In the genomic region with DNA sequence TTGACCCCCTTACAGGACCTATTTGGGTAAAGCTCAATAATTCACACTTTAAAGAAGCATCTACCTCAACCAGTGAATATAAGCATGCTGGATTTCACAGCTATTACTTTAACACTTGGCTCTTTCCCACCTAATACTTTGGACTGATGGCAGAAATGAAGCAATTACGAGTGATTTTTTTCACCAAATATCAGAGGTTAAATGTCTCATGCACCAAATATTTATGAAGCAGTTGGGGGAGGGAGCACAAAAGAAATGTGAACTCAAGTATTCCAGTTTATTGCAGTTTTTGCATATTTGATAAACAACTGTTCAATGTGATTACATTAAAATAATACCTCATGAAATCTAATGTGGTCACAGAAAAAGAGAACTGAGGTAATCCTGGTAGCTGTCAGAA, we compare ENCODE assay signal across 20 cellular contexts.
DNase-seq lines count a peak whose midpoint lies in the region; ATAC-seq and TF ChIP-seq lines count a peak whose summit lies in the region.
"Had no signal": no experiment of that assay in that cellular context is flagged by ENCODE, and none has a peak within 500 bp of the region (broad histone marks: within the 10 kb centered on the region; RNA-seq: fewer than 3 reads in every experiment).

No MANE protein-coding gene starts in this region.

- no peaks in the 10 kb centered on the region for H3K27me3 Mint-ChIP-seq in activated CD4-positive, alpha-beta T cell treated with anti-CD3 and anti-CD28 coated beads for 36 hours
- H3K27me3 Mint-ChIP-seq: B cell had no signal

- ATAC-seq in activated CD4-positive, alpha-beta T cell treated with anti-CD3 and anti-CD28 coated beads for 36 hours = no peak
- no peak for ATAC-seq in activated naive CD4-positive, alpha-beta T cell treated with anti-CD3 and anti-CD28 coated beads, Interleukin-2, amount 50 U/mL, for 72 hours
- ATAC-seq: GM12878, K562 had no signal

- peaks cover 9% of the 10 kb centered on the region for H3K9me3 Mint-ChIP-seq in activated CD4-positive, alpha-beta T cell treated with anti-CD3 and anti-CD28 coated beads for 36 hours (ENCODE audit: low read depth)
- peaks cover 5 to 21% of the 10 kb centered on the region in 2 donors for H3K9me3 Mint-ChIP-seq in activated naive CD4-positive, alpha-beta T cell treated with anti-CD3 and anti-CD28 coated beads, Interleukin-2, amount 50 U/mL, for 72 hours

- DNase-seq in BJ (ENCODE audit: low read depth) = peak; percentile 8
- peak; percentile 14 for DNase-seq in HS-5 (ENCODE audit: low read depth)
- DNase-seq in astrocyte of the hippocampus (ENCODE audit: low read depth, low spot score) = peak; percentile 3
- DNase-seq in fibroblast of pulmonary artery (ENCODE audit: low read depth) = peak; percentile 17
- no peak for DNase-seq in activated CD4-positive, alpha-beta T cell treated with anti-CD3 and anti-CD28 coated beads for 36 hours
- DNase-seq in H7 = no peak
- no peak for DNase-seq in activated naive CD4-positive, alpha-beta T cell treated with anti-CD3 and anti-CD28 coated beads, Interleukin-2, amount 50 U/mL, for 72 hours (ENCODE audit: low spot score in 2 of 2)
- DNase-seq in NCI-H2107 treated with DMSO at 0.1 percent for 48 hours (lab: John Stamatoyannopoulos, UW; ENCODE audit: unreplicated experiment) = no peak
- DNase-seq: 8988T, NCI-H1092 treated with DMSO at 0.1 percent for 48 hours, NCI-H146, NCI-H2029 treated with DMSO at 0.1 percent for 48 hours, NCI-H2171, NCI-H526, PC-9, RPMI8226, SHP77 had no signal

- POLR2A ChIA-PET in BJ (lab: Charles Lee) = no interaction called here
- POLR2A ChIA-PET in activated CD4-positive, alpha-beta T cell treated with anti-CD3 and anti-CD28 coated beads for 36 hours (lab: Charles Lee) = no interaction called here

- no peak overlapping the region for H3K27ac Mint-ChIP-seq in activated CD4-positive, alpha-beta T cell treated with anti-CD3 and anti-CD28 coated beads for 36 hours
- H3K27ac Mint-ChIP-seq in activated naive CD4-positive, alpha-beta T cell treated with anti-CD3 and anti-CD28 coated beads, Interleukin-2, amount 50 U/mL, for 72 hours = no peak overlapping the region
- H3K27ac Mint-ChIP-seq: B cell had no signal

- intact Hi-C loops in activated CD4-positive, alpha-beta T cell treated with anti-CD3 and anti-CD28 coated beads for 36 hours (cut with DNase I, micrococcal nuclease) = no loop called here

- CTCF ChIA-PET in BJ (lab: Yijun Ruan, JAX) = no interaction called here
- CTCF ChIA-PET in activated CD4-positive, alpha-beta T cell treated with anti-CD3 and anti-CD28 coated beads for 36 hours (lab: Charles Lee) = no interaction called here

- H3K36me3 Mint-ChIP-seq in activated CD4-positive, alpha-beta T cell treated with anti-CD3 and anti-CD28 coated beads for 36 hours (ENCODE audit: low read depth) = no peaks in the 10 kb centered on the region
- no peaks in the 10 kb centered on the region for H3K36me3 Mint-ChIP-seq in activated naive CD4-positive, alpha-beta T cell treated with anti-CD3 and anti-CD28 coated beads, Interleukin-2, amount 50 U/mL, for 72 hours

- H3K27me3 ChIP-seq in BJ (ENCODE audit: control insufficient read depth, insufficient read depth, low read length) = no peaks in the 10 kb centered on the region
- H3K27me3 ChIP-seq in H7 (ENCODE audit: control insufficient read depth, insufficient read depth, low read length) = no peaks in the 10 kb centered on the region

- H3K4me1 Mint-ChIP-seq in activated CD4-positive, alpha-beta T cell treated with anti-CD3 and anti-CD28 coated beads for 36 hours = no peaks in the 10 kb centered on the region
- H3K4me1 Mint-ChIP-seq: B cell had no signal

- no peak overlapping the region for H3K4me3 Mint-ChIP-seq in activated CD4-positive, alpha-beta T cell treated with anti-CD3 and anti-CD28 coated beads for 36 hours
- H3K4me3 Mint-ChIP-seq: B cell had no signal

- H3K4me3 ChIP-seq in BJ (ENCODE audit: low read depth, low read length) (no peak overlapping the region), fibroblast of pulmonary artery (replicated peaks; ENCODE audit: low read depth, low read length) (no peak overlapping the region), H7 (ENCODE audit: insufficient read depth, low read depth, low read length) (no peak overlapping the region)
- H3K4me3 ChIP-seq: GM12878, K562, PC-9 had no signal

- TF ChIP-seq CTCF in BJ (IDR thresholded peaks at IDR 0.05; ENCODE audit: insufficient read depth, low read depth, low read length) = no peak
- TF ChIP-seq CTCF in fibroblast of pulmonary artery (IDR thresholded peaks at IDR 0.05; ENCODE audit: low read length, missing control alignments) = no peak

- H3K36me3 ChIP-seq in BJ (ENCODE audit: control insufficient read depth, insufficient read depth, low read length) = no peaks in the 10 kb centered on the region
- H3K36me3 ChIP-seq in H7 (replicated peaks; ENCODE audit: control insufficient read depth, insufficient read depth, low read length) = no peaks in the 10 kb centered on the region

Comparison
In these comparisons a context has a peak if more than half of its experiments do, and no peak if none do; other contexts are left out.
1. DNase-seq: peak in BJ (single experiment), HS-5 (single experiment), astrocyte of the hippocampus (single experiment) and fibroblast of pulmonary artery (single experiment); none in activated CD4-positive, alpha-beta T cell treated with anti-CD3 and anti-CD28 coated beads for 36 hours (single experiment), H7 (single experiment), activated naive CD4-positive, alpha-beta T cell treated with anti-CD3 and anti-CD28 coated beads, Interleukin-2, amount 50 U/mL, for 72 hours (0 of 2) and NCI-H2107 treated with DMSO at 0.1 percent for 48 hours (single experiment).